Comparison of ENCODE assay signal across 9 cellular contexts in the genomic region with DNA sequence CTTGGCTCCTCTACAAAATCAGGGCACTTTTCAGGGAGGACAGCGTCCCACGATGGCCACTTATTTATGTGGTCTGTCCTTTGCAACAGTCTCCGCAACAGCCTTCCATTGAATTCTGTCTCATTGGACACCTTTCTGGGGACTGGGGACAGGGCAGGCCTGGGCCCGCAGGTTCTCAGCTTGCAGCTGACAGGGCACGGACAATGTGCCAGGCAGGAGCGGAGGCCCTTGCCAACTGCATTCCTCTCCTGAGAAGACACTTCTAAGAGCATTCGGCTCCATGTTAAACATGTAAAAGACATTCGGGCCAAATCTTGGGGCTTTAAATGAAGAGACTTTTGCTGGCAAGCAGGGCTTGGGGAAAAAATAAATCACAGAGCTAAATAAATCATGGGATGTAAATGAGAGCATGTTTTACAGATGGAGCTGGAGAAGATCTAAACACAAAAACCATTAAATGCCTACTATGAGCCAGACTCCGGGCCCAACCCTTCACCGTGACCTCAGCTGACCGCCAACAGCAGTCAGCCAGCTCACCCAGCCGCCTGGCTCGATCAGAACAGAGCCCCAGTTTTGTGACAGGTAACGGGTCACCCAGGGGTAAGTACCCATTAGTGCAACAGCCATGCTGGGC. TPM values are rescaled to one million over a fixed set of nuclear protein-coding genes. Genes with fewer than 3 reads are reported as not detected.
DNase-seq lines count a peak whose midpoint lies in the region; ATAC-seq and TF ChIP-seq lines count a peak whose summit lies in the region.
"Had no signal": no experiment of that assay in that cellular context is flagged by ENCODE, and none has a peak within 500 bp of the region (broad histone marks: within the 10 kb centered on the region; RNA-seq: fewer than 3 reads in every experiment).

No MANE protein-coding gene starts in this region.

- H3K4me1 Mint-ChIP-seq in activated naive CD4-positive, alpha-beta T cell treated with anti-CD3 and anti-CD28 coated beads, Interleukin-2, amount 50 U/mL, for 24 hours = peaks cover 100% of the 10 kb centered on the region
- H3K4me1 Mint-ChIP-seq in chondrocyte (ENCODE audit: low read depth) = peaks cover 91% of the 10 kb centered on the region
- peaks cover 81 to 100% (median 96%) of the 10 kb centered on the region in 7 donors for H3K4me1 Mint-ChIP-seq in naive thymus-derived CD4-positive, alpha-beta T cell

- H3K4me1 ChIP-seq in naive thymus-derived CD4-positive, alpha-beta T cell (ENCODE audit: control insufficient read depth in 2 of 2, insufficient read depth in 2 of 2, low read length in 2 of 2) = peaks cover 75 to 77% of the 10 kb centered on the region in 2 donors
- H3K4me1 ChIP-seq in uterus = peaks cover 15 to 22% of the 10 kb centered on the region in 2 donors

- H3K36me3 ChIP-seq in naive thymus-derived CD4-positive, alpha-beta T cell (ENCODE audit: control insufficient read depth in 2 of 3, insufficient read depth in 3 of 3, low read length in 3 of 3) = peaks cover 9 to 56% (median 27%) of the 10 kb centered on the region in 3 experiments
- H3K36me3 ChIP-seq in uterus = no peaks in the 10 kb centered on the region

- H3K27me3 ChIP-seq in naive thymus-derived CD4-positive, alpha-beta T cell (ENCODE audit: control insufficient read depth in 2 of 2, insufficient read depth in 2 of 2, low read length in 2 of 2) = no peaks in the 10 kb centered on the region
- no peaks in the 10 kb centered on the region for H3K27me3 ChIP-seq in uterus

- no peak for ATAC-seq in naive thymus-derived CD4-positive, alpha-beta T cell
- ATAC-seq in GM19395 (IDR thresholded peaks at IDR 0.05; ENCODE audit: unreplicated experiment) (no peak), GM21723 (IDR thresholded peaks at IDR 0.05; ENCODE audit: unreplicated experiment) (no peak)

- H3K27ac ChIP-seq in naive thymus-derived CD4-positive, alpha-beta T cell (ENCODE audit: low read depth, low read length) = peak overlapping the region; percentile 67
- peak overlapping the region; percentile 94 to 95 for H3K27ac ChIP-seq in uterus

- peak overlapping the region; percentile 51 for H3K4me3 Mint-ChIP-seq in activated naive CD4-positive, alpha-beta T cell treated with anti-CD3 and anti-CD28 coated beads, Interleukin-2, amount 50 U/mL, for 24 hours
- no peak overlapping the region for H3K4me3 Mint-ChIP-seq in chondrocyte (ENCODE audit: unreplicated experiment)
- H3K4me3 Mint-ChIP-seq in naive thymus-derived CD4-positive, alpha-beta T cell = peak overlapping the region; percentile 16 to 97 (median 62)

- TF ChIP-seq CTCF in chondrocyte (IDR thresholded peaks at IDR 0.05) = no peak
- TF ChIP-seq CTCF in uterus (IDR thresholded peaks at IDR 0.05) = no peak

- intact Hi-C loops in naive thymus-derived CD4-positive, alpha-beta T cell (cut with micrococcal nuclease) = no loop called here
- intact Hi-C loops in uterus (cut with DNase I; ENCODE audit: low total_unique reads) = no loop called here

- H3K9me3 ChIP-seq in naive thymus-derived CD4-positive, alpha-beta T cell (ENCODE audit: control insufficient read depth in 2 of 3, low read length in 3 of 3) = no peaks in the 10 kb centered on the region
- H3K9me3 ChIP-seq in uterus = no peaks in the 10 kb centered on the region

- TF ChIP-seq POLR2A in uterus (IDR thresholded peaks at IDR 0.05) = no peak

- H3K27ac Mint-ChIP-seq in activated naive CD4-positive, alpha-beta T cell treated with anti-CD3 and anti-CD28 coated beads, Interleukin-2, amount 50 U/mL, for 24 hours = peak overlapping the region; percentile 79
- peak overlapping the region; percentile 43 for H3K27ac Mint-ChIP-seq in chondrocyte (ENCODE audit: unreplicated experiment)
- H3K27ac Mint-ChIP-seq in naive thymus-derived CD4-positive, alpha-beta T cell = peak overlapping the region; percentile 46 to 95 (median 90)

- H3K36me3 Mint-ChIP-seq in activated naive CD4-positive, alpha-beta T cell treated with anti-CD3 and anti-CD28 coated beads, Interleukin-2, amount 50 U/mL, for 24 hours = peaks cover 24% of the 10 kb centered on the region
- H3K36me3 Mint-ChIP-seq in chondrocyte (ENCODE audit: low read depth) = peaks cover 28% of the 10 kb centered on the region
- H3K36me3 Mint-ChIP-seq in naive thymus-derived CD4-positive, alpha-beta T cell = peaks cover 11 to 50% (median 14%) of the 10 kb centered on the region in 5 donors

- no peak for DNase-seq in activated naive CD4-positive, alpha-beta T cell treated with anti-CD3 and anti-CD28 coated beads, Interleukin-2, amount 50 U/mL, for 16 hours
- DNase-seq in chondrocyte (ENCODE audit: low spot score) = no peak
- DNase-seq in naive thymus-derived CD4-positive, alpha-beta T cell = no peak
- no peak for DNase-seq in uterus
- DNase-seq in nucleus accumbens (lab: John Stamatoyannopoulos, UW) = no peak
- DNase-seq: MM.1S had no signal

- H3K27me3 Mint-ChIP-seq in activated naive CD4-positive, alpha-beta T cell treated with anti-CD3 and anti-CD28 coated beads, Interleukin-2, amount 50 U/mL, for 24 hours = no peaks in the 10 kb centered on the region
- H3K27me3 Mint-ChIP-seq in chondrocyte (ENCODE audit: low read depth) = no peaks in the 10 kb centered on the region
- no peaks in the 10 kb centered on the region for H3K27me3 Mint-ChIP-seq in naive thymus-derived CD4-positive, alpha-beta T cell

- POLR2A ChIA-PET in naive thymus-derived CD4-positive, alpha-beta T cell (lab: Charles Lee) = interaction anchor here (1.4 to 19.0 kb wide), 3 partner anchors 9 to 20 kb away, joined by 3 to 341 read pairs (median 18); a partner anchor contains a TSS

- CTCF ChIA-PET in naive thymus-derived CD4-positive, alpha-beta T cell (lab: Charles Lee) = interaction anchor here (1.1 kb wide), 1 partner anchor 57 kb away, joined by 3 read pairs; no protein-coding TSS in a partner anchor

- no peaks in the 10 kb centered on the region for H3K9me3 Mint-ChIP-seq in activated naive CD4-positive, alpha-beta T cell treated with anti-CD3 and anti-CD28 coated beads, Interleukin-2, amount 50 U/mL, for 24 hours
- no peaks in the 10 kb centered on the region for H3K9me3 Mint-ChIP-seq in chondrocyte (ENCODE audit: low read depth)
- H3K9me3 Mint-ChIP-seq in naive thymus-derived CD4-positive, alpha-beta T cell = no peaks in the 10 kb centered on the region

- no peak overlapping the region for H3K4me3 ChIP-seq in naive thymus-derived CD4-positive, alpha-beta T cell (ENCODE audit: low read length)
- H3K4me3 ChIP-seq in uterus = no peak overlapping the region

RNA-seq across cellular contexts. Expression of a gene that starts 14.9 kb away (rescaled TPM):
- 312 to 483 TPM (median 462 TPM) in 3 replicates for total RNA-seq in chondrocyte
- 100 to 1,000 TPM; 242 to 470 (median 330) TPM for total RNA-seq in naive thymus-derived CD4-positive, alpha-beta T cell
- polyA plus RNA-seq in naive thymus-derived CD4-positive, alpha-beta T cell = 100 to 1,000 TPM; 268 to 412 TPM
- total RNA-seq in uterus = 100 to 1,000 TPM; 161 to 517 (median 173) TPM
